In genomic region chr4:8182294-8182693, GRCh38 we compare ENCODE assay signal across 2 cellular contexts.
A peak's percentile ranks its signal among the peaks of the same experiment; 100 is the strongest.
TF ChIP-seq lines count a peak whose summit lies in the region.

No MANE protein-coding gene starts in this region.

TF ChIP-seq in HEK293, 187 proteins besides CTCF, POLR2A, EP300 and RAD21:
- no peak for TF ChIP-seq PRDM4 (tag by site-specific recombination; IDR thresholded peaks at IDR 0.05)
- 0 out of 2 replicates have a peak, but pooled peaks have one; percentile 4 for TF ChIP-seq SCRT1 (tag by site-specific recombination; IDR thresholded peaks at IDR 0.05; ENCODE audit: borderline replicate concordance)
- no peak for TF ChIP-seq FEZF1 (tag by site-specific recombination; IDR thresholded peaks at IDR 0.05)

TF ChIP-seq in H1, 55 proteins besides CTCF, POLR2A, EP300 and RAD21:
- TF ChIP-seq SUZ12 (IDR thresholded peaks at IDR 0.05; ENCODE audit: low read length) (no peak), YY1 (IDR thresholded peaks at IDR 0.05; ENCODE audit: low read depth, low read length) (no peak), TCF12 (IDR thresholded peaks at IDR 0.05; ENCODE audit: low read depth, low read length) (no peak), CHD1 (IDR thresholded peaks at IDR 0.05; ENCODE audit: low read depth, low read length) (no peak), USF2 (IDR thresholded peaks at IDR 0.05; ENCODE audit: low read length) (no peak), CBX8 (IDR thresholded peaks at IDR 0.05; ENCODE audit: borderline replicate concordance, low read depth, low read length) (no peak), CHD7 (IDR thresholded peaks at IDR 0.05; ENCODE audit: insufficient replicate concordance, low read length) (no peak), CBX5 (IDR thresholded peaks at IDR 0.05; ENCODE audit: low read depth, low read length) (no peak), GABPA (IDR thresholded peaks at IDR 0.05; ENCODE audit: borderline replicate concordance, insufficient read depth, low read length) (no peak), RFX5 (IDR thresholded peaks at IDR 0.05; ENCODE audit: borderline replicate concordance, low read depth, low read length) (no peak), BACH1 (IDR thresholded peaks at IDR 0.05; ENCODE audit: low read length) (no peak)
